ENCODE assay signal across 24 cellular contexts in the genomic region with DNA sequence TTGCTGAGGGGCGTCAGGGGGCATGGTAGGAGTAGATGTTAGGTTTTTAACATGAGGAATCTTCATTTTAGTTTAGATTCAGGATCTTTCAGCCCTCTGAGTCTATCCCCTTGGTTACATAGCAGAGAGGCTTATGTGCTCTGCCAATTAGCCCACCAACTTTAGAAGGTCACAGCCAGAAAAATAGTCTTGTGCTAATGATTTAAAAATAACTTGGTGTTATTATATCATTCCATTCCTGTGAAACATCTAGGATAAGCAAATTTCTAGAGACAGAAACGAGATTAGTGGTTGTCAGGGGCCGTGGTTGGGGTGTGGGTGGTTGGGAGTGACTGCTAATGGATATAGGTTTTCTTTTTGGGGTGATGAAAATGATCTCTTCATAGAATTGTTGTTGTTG.
DNase-seq lines count a peak whose midpoint lies in the region; ATAC-seq and TF ChIP-seq lines count a peak whose summit lies in the region.
"Had no signal": no experiment of that assay in that cellular context is flagged by ENCODE, and none has a peak within 500 bp of the region (broad histone marks: within the 10 kb centered on the region; RNA-seq: fewer than 3 reads in every experiment).

No MANE protein-coding gene starts in this region.

- H3K27me3 ChIP-seq in osteoblast (ENCODE audit: insufficient read depth, low read length): no peaks in the 10 kb centered on the region
- H3K27me3 ChIP-seq: neural progenitor cell, SJSA1 had no signal

- H3K4me2 ChIP-seq in osteoblast (ENCODE audit: insufficient read depth, low read length): peak overlapping the region; percentile 34
- H3K4me2 ChIP-seq: neural progenitor cell had no signal

- no peak overlapping the region for H2AFZ ChIP-seq in osteoblast (ENCODE audit: low read length)
- H2AFZ ChIP-seq: neural progenitor cell had no signal

- H3K27ac ChIP-seq in osteoblast (ENCODE audit: low read depth, low read length): peak overlapping the region; percentile 39
- H3K27ac ChIP-seq: neural progenitor cell, SJSA1 had no signal

- TF ChIP-seq CTCF in AG10803 (conservative IDR thresholded peaks at IDR 0.05; ENCODE audit: low read length) (no peak), osteoblast (IDR thresholded peaks at IDR 0.05; ENCODE audit: extremely low read depth, low read depth, low read length) (no peak)

- H3K9me3 ChIP-seq in osteoblast (ENCODE audit: low read depth, low read length): no peaks in the 10 kb centered on the region
- H3K9me3 ChIP-seq: SJSA1 had no signal

- H3K79me2 ChIP-seq in osteoblast (ENCODE audit: insufficient read depth, low read length): no peaks in the 10 kb centered on the region

- ATAC-seq in HG02852 (IDR thresholded peaks at IDR 0.05; ENCODE audit: unreplicated experiment): peak; percentile 26
- ATAC-seq in GM21737 (IDR thresholded peaks at IDR 0.05; ENCODE audit: unreplicated experiment): no peak
- no peak for ATAC-seq in activated CD4-positive, CD25-positive, alpha-beta regulatory T cell treated with anti-CD3 and anti-CD28 coated beads, Interleukin-2, amount 50 U/mL, for 24 hours
- ATAC-seq: WTC11 had no signal

- DNase-seq in AG10803 (ENCODE audit: low read depth) (peak; percentile 54), astrocyte of the hippocampus (ENCODE audit: low read depth, low spot score) (peak; percentile 60), osteoblast (ENCODE audit: insufficient read length, low spot score, missing footprints) (no peak), SK-N-DZ (ENCODE audit: low spot score) (no peak), mesenteric fat pad (ENCODE audit: low spot score) (no peak)
- DNase-seq: activated CD4-positive, alpha-beta T cell treated with anti-CD3 and anti-CD28 coated beads, Interleukin-2, amount 10 ng/mL, durations not matched to agents 7 days and 5 days; activated T-cell treated with anti-CD3 and anti-CD28 coated beads, Interleukin-2, amount 50 U/mL, for 4 hours; AML-193; CD4-positive, alpha-beta T cell; DMS79 treated with DMSO at 0.1 percent for 48 hours; KG1; MM.1S; NCI-H1105 treated with DMSO at 0.1 percent for 48 hours; NCI-H187 treated with DMSO at 0.1 percent for 48 hours; NCI-H2171 treated with DMSO at 0.1 percent for 48 hours; NCI-H510A; RPMI8226; stimulated activated naive CD4-positive, alpha-beta T cell treated with Interleukin-2 at 50 U/mL for 16 hours had no signal

- H4K20me1 ChIP-seq in osteoblast (ENCODE audit: insufficient read depth, low read length): peaks cover 9% of the 10 kb centered on the region

- no peaks in the 10 kb centered on the region for H3K36me3 ChIP-seq in osteoblast (ENCODE audit: insufficient read depth, low read length)
- H3K36me3 ChIP-seq: neural progenitor cell, SJSA1 had no signal

- no peak overlapping the region for H3K4me3 ChIP-seq in AG10803 (ENCODE audit: low read length)
- no peak overlapping the region for H3K4me3 ChIP-seq in osteoblast (ENCODE audit: insufficient read depth, low read length)
- H3K4me3 ChIP-seq: neural progenitor cell, SJSA1 had no signal

- peaks cover 28% of the 10 kb centered on the region for H3K4me1 ChIP-seq in osteoblast (ENCODE audit: insufficient read depth, low read length)

Comparison
In these comparisons a context has a peak if more than half of its experiments do, and no peak if none do; other contexts are left out.
1. DNase-seq: peak in AG10803 (single experiment) and astrocyte of the hippocampus (single experiment); none in osteoblast (single experiment), SK-N-DZ (single experiment) and mesenteric fat pad (single experiment).